ENCODE assay signal across 25 cellular contexts in the genomic region with DNA sequence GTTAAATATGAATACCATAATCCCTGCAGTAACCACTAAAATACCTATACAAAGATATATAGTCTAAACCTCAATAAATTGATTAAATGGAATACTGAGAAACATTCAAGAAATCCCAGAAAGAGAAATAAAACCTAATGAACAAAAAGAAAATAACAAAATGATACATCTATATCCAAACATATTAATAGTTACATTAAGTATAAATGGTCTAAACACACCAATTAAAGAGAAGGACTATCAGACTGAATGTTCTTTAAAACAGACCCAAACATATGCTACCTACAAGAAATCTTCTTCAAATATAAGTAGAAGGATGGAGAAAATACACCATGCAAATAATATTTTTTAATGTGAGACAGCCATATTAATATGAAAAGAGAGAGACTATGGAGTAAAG.
"Had no signal": no experiment of that assay in that cellular context is flagged by ENCODE, and none has a peak within 500 bp of the region (broad histone marks: within the 10 kb centered on the region; RNA-seq: fewer than 3 reads in every experiment).

No MANE protein-coding gene starts in this region.

- H3K4me1 ChIP-seq: gastrocnemius medialis, heart right ventricle, lower lobe of right lung, right lobe of liver, suprapubic skin, transverse colon, upper lobe of right lung, uterus had no signal

- H3K27ac ChIP-seq: coronary artery, gastrocnemius medialis, heart right ventricle, lower lobe of right lung, neutrophil, parathyroid adenoma, right lobe of liver, suprapubic skin, transverse colon, upper lobe of right lung, uterus had no signal

- H3K36me3 Mint-ChIP-seq: naive B cell; natural killer cell treated with Interleukin-12 subunit alpha and Interleukin-12 subunit beta and Interleukin-15 and Interleukin-18, amount 100 ng/mL, for 72 hours had no signal

- H3K27me3 Mint-ChIP-seq: natural killer cell treated with Interleukin-12 subunit alpha and Interleukin-12 subunit beta and Interleukin-15 and Interleukin-18, amount 100 ng/mL, for 72 hours; progenitor cell of endocrine pancreas; stimulated activated naive CD8-positive, alpha-beta T cell treated with anti-CD3 and anti-CD28 coated beads, Interleukin-15, amount 100 ng/mL, for 72 hours had no signal

- H3K27me3 ChIP-seq: gastrocnemius medialis, heart right ventricle, neutrophil, right lobe of liver, suprapubic skin, transverse colon, upper lobe of right lung, uterus had no signal

- DNase-seq: dermis blood vessel endothelial cell; effector memory CD4-positive, alpha-beta T cell; gastrocnemius medialis; heart right ventricle; hippocampal formation; left ventricle myocardium superior; lower lobe of right lung; naive B cell; right lobe of liver; small intestine; stimulated activated CD4-positive, alpha-beta T cell treated with anti-CD3 and anti-CD28 coated beads, Interleukin-15, amount 100 ng/mL, for 24 hours; stimulated activated CD4-positive, alpha-beta T cell treated with anti-CD3 and anti-CD28 coated beads, Interleukin-4, amount 100 ng/mL, for 1 hour; stimulated activated CD8-positive, alpha-beta memory T cell treated with anti-CD3 and anti-CD28 coated beads, Interleukin-4, amount 100 ng/mL, for 48 hours; stimulated activated naive CD4-positive, alpha-beta T cell; stimulated activated naive CD8-positive, alpha-beta T cell treated with anti-CD3 and anti-CD28 coated beads, Interleukin-15, amount 100 ng/mL, for 72 hours; transverse colon; upper lobe of right lung; uterus had no signal

- H3K27ac Mint-ChIP-seq: naive B cell; natural killer cell treated with Interleukin-12 subunit alpha and Interleukin-12 subunit beta and Interleukin-15 and Interleukin-18, amount 100 ng/mL, for 72 hours; stimulated activated naive CD8-positive, alpha-beta T cell treated with anti-CD3 and anti-CD28 coated beads, Interleukin-15, amount 100 ng/mL, for 72 hours had no signal

- H3K4me3 ChIP-seq: coronary artery, gastrocnemius medialis, heart right ventricle, lower lobe of right lung, right lobe of liver, suprapubic skin, transverse colon, upper lobe of right lung, uterus had no signal

- H3K9me3 ChIP-seq: lower lobe of right lung, neutrophil, right lobe of liver, suprapubic skin, transverse colon, upper lobe of right lung, uterus had no signal

- H3K36me3 ChIP-seq: gastrocnemius medialis, heart right ventricle, lower lobe of right lung, neutrophil, right lobe of liver, suprapubic skin, transverse colon, upper lobe of right lung, uterus had no signal

- H3K4me3 Mint-ChIP-seq: naive B cell; natural killer cell treated with Interleukin-12 subunit alpha and Interleukin-12 subunit beta and Interleukin-15 and Interleukin-18, amount 100 ng/mL, for 72 hours; neural crest cell; stimulated activated naive CD8-positive, alpha-beta T cell treated with anti-CD3 and anti-CD28 coated beads, Interleukin-15, amount 100 ng/mL, for 72 hours had no signal

- H3K9me3 Mint-ChIP-seq: natural killer cell treated with Interleukin-12 subunit alpha and Interleukin-12 subunit beta and Interleukin-15 and Interleukin-18, amount 100 ng/mL, for 72 hours had no signal

- H3K4me1 Mint-ChIP-seq: naive B cell had no signal
